ENCODE assay signal across 14 cellular contexts in the genomic region with DNA sequence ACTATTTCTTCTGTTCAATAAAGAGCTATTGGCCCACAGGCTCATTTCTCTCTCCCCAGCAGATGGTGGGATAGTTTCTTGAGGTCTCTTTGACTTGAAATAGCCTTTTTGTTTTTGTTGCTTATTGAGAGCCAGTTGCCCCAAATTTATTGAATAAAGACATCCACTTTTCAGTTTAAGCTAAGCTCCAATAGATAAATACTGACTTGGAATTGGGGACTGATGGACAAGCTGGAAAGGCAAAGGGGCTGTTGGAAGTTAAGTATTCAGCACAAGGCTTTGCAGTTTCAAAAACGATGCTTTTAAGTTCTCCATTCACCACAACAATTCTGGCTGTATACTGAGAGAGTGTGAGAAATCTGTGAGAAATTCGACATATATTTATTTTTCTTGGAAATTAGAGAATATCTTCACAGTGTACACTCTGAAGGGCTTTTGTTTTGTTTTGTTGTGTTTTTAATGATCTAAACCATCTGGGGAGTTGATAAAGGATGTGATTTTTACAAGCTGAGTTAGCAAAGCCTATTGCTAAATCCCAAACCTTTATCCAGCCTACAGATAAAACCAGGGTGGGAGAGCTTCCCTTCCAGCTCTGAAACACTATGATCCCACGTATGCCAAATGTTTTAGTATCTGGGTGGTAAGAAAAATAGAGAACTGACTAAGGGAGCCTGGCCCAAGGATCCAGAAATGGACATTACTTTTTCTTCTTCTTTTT.
DNase-seq lines count a peak whose midpoint lies in the region; ATAC-seq and TF ChIP-seq lines count a peak whose summit lies in the region.
"Had no signal": no experiment of that assay in that cellular context is flagged by ENCODE, and none has a peak within 500 bp of the region (broad histone marks: within the 10 kb centered on the region; RNA-seq: fewer than 3 reads in every experiment).

No MANE protein-coding gene starts in this region.

- no peak for TF ChIP-seq EP300 in transverse colon (IDR thresholded peaks at IDR 0.05; ENCODE audit: low read depth)

- in situ Hi-C loops in transverse colon (cut with MboI; ENCODE audit: low pct_ligation_motif_present in 1 of 4, low pct_unique_long_range_greater_than_20kb in 1 of 4, low sequenced_read_pairs in 3 of 4) = no loop called here

- H3K4me3 ChIP-seq in fibroblast of mammary gland (ENCODE audit: control insufficient read depth, low read depth, low read length) (no peak overlapping the region), transverse colon (no peak overlapping the region), prostate gland (no peak overlapping the region)
- H3K4me3 ChIP-seq: K562 had no signal

- no peaks in the 10 kb centered on the region for H3K36me3 ChIP-seq in transverse colon
- no peaks in the 10 kb centered on the region for H3K36me3 ChIP-seq in prostate gland

- TF ChIP-seq POLR2A in transverse colon (IDR thresholded peaks at IDR 0.05) (no peak), prostate gland (IDR thresholded peaks at IDR 0.05) (no peak)

- H3K27ac ChIP-seq in transverse colon (peak overlapping the region in 3 of 4 donors; percentile 2 to 46 (median 16)), prostate gland (no peak overlapping the region)

- H3K4me3 Mint-ChIP-seq in nephron = peak overlapping the region in 1 of 3 experiments; percentile 49

- H3K4me1 ChIP-seq in transverse colon = peaks cover 0 to 7% (median 0%) of the 10 kb centered on the region in 4 donors
- H3K4me1 ChIP-seq in prostate gland (replicated peaks) = no peaks in the 10 kb centered on the region

- DNase-seq in NCI-H748 treated with DMSO at 0.1 percent for 48 hours (lab: John Stamatoyannopoulos, UW) = peak; percentile 40
- no peak for DNase-seq in NCI-H748 (lab: John Stamatoyannopoulos, UW; ENCODE audit: unreplicated experiment)
- peak; percentile 41 for DNase-seq in fibroblast of mammary gland (ENCODE audit: low read depth)
- DNase-seq in transverse colon = no peak
- no peak for DNase-seq in NCI-H1417 treated with DMSO at 0.1 percent for 48 hours (lab: John Stamatoyannopoulos, UW)
- DNase-seq in prostate gland (ENCODE audit: low spot score) = no peak
- DNase-seq: activated T-cell treated with anti-CD3 and anti-CD28 coated beads for 4 hours, DMS 273 treated with DMSO at 0.1 percent for 48 hours, NCI-H510A treated with DMSO at 0.1 percent for 48 hours, SIG-M5, trophoblast cell had no signal

- intact Hi-C loops in transverse colon (cut with DNase I; ENCODE audit: low total_unique reads) (no loop called here), prostate gland (cut with DNase I) (no loop called here)

- H3K9me3 ChIP-seq in transverse colon (no peaks in the 10 kb centered on the region), prostate gland (no peaks in the 10 kb centered on the region)

- no peaks in the 10 kb centered on the region for H3K36me3 Mint-ChIP-seq in nephron (ENCODE audit: low read depth)

- H3K27me3 Mint-ChIP-seq in nephron (ENCODE audit: low read depth) = no peaks in the 10 kb centered on the region

- H3K27me3 ChIP-seq in transverse colon (no peaks in the 10 kb centered on the region), prostate gland (replicated peaks; ENCODE audit: insufficient read depth) (no peaks in the 10 kb centered on the region)

- peaks cover 40% of the 10 kb centered on the region for H3K4me1 Mint-ChIP-seq in nephron

- 42 to 57% methylated on average over 2 to 3 of the region's 3 CpGs for WGBS in transverse colon (ENCODE audit: low coverage in 1 of 2), 2 donors
- 57% methylated on average over 3 of the region's 3 CpGs for WGBS in prostate gland

- no peak for ATAC-seq in GM21619 (IDR thresholded peaks at IDR 0.05; ENCODE audit: unreplicated experiment)
- ATAC-seq: K562 had no signal

- H3K27ac Mint-ChIP-seq in nephron = peak overlapping the region; percentile 67 to 95 (median 93)

- no peaks in the 10 kb centered on the region for H3K9me3 Mint-ChIP-seq in nephron

- TF ChIP-seq CTCF in fibroblast of mammary gland (conservative IDR thresholded peaks at IDR 0.05; ENCODE audit: control insufficient read depth, insufficient read depth, low read depth, low read length) = no peak
- no peak for TF ChIP-seq CTCF in nephron (IDR thresholded peaks at IDR 0.05; ENCODE audit: unreplicated experiment in 3 of 3)
- TF ChIP-seq CTCF in transverse colon (IDR thresholded peaks at IDR 0.05) = no peak
- no peak for TF ChIP-seq CTCF in prostate gland (IDR thresholded peaks at IDR 0.05)

Comparison
In these comparisons a context has a peak if more than half of its experiments do, and no peak if none do; other contexts are left out.
1. DNase-seq: peak in NCI-H748 treated with DMSO at 0.1 percent for 48 hours (single experiment) and fibroblast of mammary gland (single experiment); none in NCI-H748 (single experiment), transverse colon (single experiment), NCI-H1417 treated with DMSO at 0.1 percent for 48 hours (single experiment) and prostate gland (single experiment).
2. H3K27ac ChIP-seq: peak in transverse colon (3 of 4); none in prostate gland (0 of 2).